ENCODE assay signal across 1 cellular context in the genomic region with DNA sequence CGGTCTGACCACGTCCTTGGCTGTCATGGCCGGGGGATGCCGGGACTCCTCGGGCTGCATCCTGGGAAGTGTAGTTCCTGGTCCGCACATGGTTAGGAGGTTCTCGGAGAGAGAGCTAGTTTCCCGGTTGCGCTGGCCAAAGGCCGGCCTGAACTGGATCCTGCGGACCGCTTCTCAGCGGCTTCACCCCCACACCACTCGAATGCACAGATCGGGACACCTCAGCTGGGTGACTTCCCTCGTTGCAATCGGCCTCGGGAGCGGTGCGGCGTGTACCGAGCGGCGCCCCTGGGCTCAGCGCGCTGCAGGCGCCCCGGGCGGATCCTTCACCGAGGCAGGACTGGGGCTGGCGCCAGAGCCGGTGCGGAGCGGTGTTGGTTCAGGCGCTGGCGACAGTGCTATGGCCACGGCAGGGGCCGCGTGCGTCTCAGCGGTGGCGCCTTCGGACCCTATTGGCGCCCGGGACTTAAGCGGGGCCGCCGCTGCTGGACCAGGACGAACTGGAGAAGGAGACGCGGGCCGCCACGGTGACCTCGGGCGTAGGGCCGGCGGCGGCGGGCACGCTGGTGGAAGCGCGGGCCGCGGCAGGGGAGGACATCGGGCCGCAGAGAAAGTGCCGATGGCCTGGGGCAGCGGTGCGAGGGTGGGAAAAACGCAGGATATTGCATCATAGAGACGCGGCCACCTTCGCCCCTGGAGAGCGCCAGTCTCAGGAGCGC.
TF ChIP-seq lines count a peak whose summit lies in the region.

No MANE protein-coding gene starts in this region.

TF ChIP-seq in Ishikawa, 13 proteins besides CTCF, POLR2A, EP300 and RAD21:
- TF ChIP-seq, protein P1, sequence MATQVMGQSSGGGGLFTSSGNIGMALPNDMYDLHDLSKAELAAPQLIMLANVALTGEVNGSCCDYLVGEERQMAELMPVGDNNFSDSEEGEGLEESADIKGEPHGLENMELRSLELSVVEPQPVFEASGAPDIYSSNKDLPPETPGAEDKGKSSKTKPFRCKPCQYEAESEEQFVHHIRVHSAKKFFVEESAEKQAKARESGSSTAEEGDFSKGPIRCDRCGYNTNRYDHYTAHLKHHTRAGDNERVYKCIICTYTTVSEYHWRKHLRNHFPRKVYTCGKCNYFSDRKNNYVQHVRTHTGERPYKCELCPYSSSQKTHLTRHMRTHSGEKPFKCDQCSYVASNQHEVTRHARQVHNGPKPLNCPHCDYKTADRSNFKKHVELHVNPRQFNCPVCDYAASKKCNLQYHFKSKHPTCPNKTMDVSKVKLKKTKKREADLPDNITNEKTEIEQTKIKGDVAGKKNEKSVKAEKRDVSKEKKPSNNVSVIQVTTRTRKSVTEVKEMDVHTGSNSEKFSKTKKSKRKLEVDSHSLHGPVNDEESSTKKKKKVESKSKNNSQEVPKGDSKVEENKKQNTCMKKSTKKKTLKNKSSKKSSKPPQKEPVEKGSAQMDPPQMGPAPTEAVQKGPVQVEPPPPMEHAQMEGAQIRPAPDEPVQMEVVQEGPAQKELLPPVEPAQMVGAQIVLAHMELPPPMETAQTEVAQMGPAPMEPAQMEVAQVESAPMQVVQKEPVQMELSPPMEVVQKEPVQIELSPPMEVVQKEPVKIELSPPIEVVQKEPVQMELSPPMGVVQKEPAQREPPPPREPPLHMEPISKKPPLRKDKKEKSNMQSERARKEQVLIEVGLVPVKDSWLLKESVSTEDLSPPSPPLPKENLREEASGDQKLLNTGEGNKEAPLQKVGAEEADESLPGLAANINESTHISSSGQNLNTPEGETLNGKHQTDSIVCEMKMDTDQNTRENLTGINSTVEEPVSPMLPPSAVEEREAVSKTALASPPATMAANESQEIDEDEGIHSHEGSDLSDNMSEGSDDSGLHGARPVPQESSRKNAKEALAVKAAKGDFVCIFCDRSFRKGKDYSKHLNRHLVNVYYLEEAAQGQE (IDR thresholded peaks at IDR 0.05; ENCODE audit: low read depth): no peak
- TF ChIP-seq TCF12 (IDR thresholded peaks at IDR 0.05; ENCODE audit: low read depth) (peak; percentile 48), ZBTB7A (IDR thresholded peaks at IDR 0.05; ENCODE audit: low read depth) (peak; percentile 86), TEAD4 (IDR thresholded peaks at IDR 0.05) (peak; percentile 8), CREB1 (IDR thresholded peaks at IDR 0.05; ENCODE audit: low read depth) (no peak), NFIC (IDR thresholded peaks at IDR 0.05) (0 out of 2 replicates have a peak, but pooled peaks have one; percentile 13), CEBPB (IDR thresholded peaks at IDR 0.05) (peak; percentile 60; the same call in 1 of the 2 replicates), TAF1 (IDR thresholded peaks at IDR 0.05; ENCODE audit: low read depth) (peak; percentile 60; the same call in 1 of the 2 replicates), FOXM1 (IDR thresholded peaks at IDR 0.05; ENCODE audit: borderline replicate concordance, low read depth) (no peak), YY1 (IDR thresholded peaks at IDR 0.05; ENCODE audit: low read depth) (peak; percentile 87), EGR1 (IDR thresholded peaks at IDR 0.05) (no peak)
- TF ChIP-seq, protein P2, sequence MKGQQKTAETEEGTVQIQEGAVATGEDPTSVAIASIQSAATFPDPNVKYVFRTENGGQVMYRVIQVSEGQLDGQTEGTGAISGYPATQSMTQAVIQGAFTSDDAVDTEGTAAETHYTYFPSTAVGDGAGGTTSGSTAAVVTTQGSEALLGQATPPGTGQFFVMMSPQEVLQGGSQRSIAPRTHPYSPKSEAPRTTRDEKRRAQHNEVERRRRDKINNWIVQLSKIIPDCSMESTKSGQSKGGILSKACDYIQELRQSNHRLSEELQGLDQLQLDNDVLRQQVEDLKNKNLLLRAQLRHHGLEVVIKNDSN (IDR thresholded peaks at IDR 0.05): peak; percentile 50
- TF ChIP-seq, protein P3, sequence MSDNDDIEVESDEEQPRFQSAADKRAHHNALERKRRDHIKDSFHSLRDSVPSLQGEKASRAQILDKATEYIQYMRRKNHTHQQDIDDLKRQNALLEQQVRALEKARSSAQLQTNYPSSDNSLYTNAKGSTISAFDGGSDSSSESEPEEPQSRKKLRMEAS (IDR thresholded peaks at IDR 0.05): peak; percentile 93
